1 cellular context compared by ENCODE assay signal in genomic region chr21:39379986-39380891, GRCh38.
TF ChIP-seq lines count a peak whose summit lies in the region.

No MANE protein-coding gene starts in this region.

TF ChIP-seq in K562, 482 proteins besides CTCF, POLR2A, EP300 and RAD21 (continued from another document and continues in another):
- TF ChIP-seq GATAD2B (IDR thresholded peaks at IDR 0.05; ENCODE audit: borderline replicate concordance) (no peak; the same call in 1 of the 2 replicates), NUFIP1 (IDR thresholded peaks at IDR 0.05; ENCODE audit: partially characterized antibody) (no peak), POLR2H (tag; IDR thresholded peaks at IDR 0.05; ENCODE audit: low read depth) (peak; percentile 88), TAL1 (IDR thresholded peaks at IDR 0.05) (no peak), NFE2 (IDR thresholded peaks at IDR 0.05; ENCODE audit: low read depth) (no peak), ZFP91 (CRISPR knock-in tag; IDR thresholded peaks at IDR 0.05) (no peak), SP1 (CRISPR knock-in tag; IDR thresholded peaks at IDR 0.05) (peak; percentile 43; the same call in 1 of the 2 replicates), TARDBP (IDR thresholded peaks at IDR 0.05) (no peak), RBM15 (IDR thresholded peaks at IDR 0.05; ENCODE audit: insufficient read depth, low read length) (no peak), HDAC2 (IDR thresholded peaks at IDR 0.05) (peak; percentile 75), NR3C1 (CRISPR knock-in tag; IDR thresholded peaks at IDR 0.05) (no peak), ZNF3 (CRISPR knock-in tag; IDR thresholded peaks at IDR 0.05) (no peak), XRCC3 (IDR thresholded peaks at IDR 0.05) (no peak), RFX5 (IDR thresholded peaks at IDR 0.05; ENCODE audit: low read depth, low read length) (no peak), ZBTB40 (IDR thresholded peaks at IDR 0.05) (no peak; the same call in 1 of the 2 replicates), ZBTB40 (CRISPR knock-in tag; IDR thresholded peaks at IDR 0.05) (no peak), NELFE (IDR thresholded peaks at IDR 0.05; ENCODE audit: insufficient read depth, insufficient read length) (no peak), RBM22 (IDR thresholded peaks at IDR 0.05; ENCODE audit: low read depth, low read length, poor library complexity, severe bottlenecking) (no peak), PTTG1 (tag; IDR thresholded peaks at IDR 0.05; ENCODE audit: low read depth) (no peak), ARID2 (IDR thresholded peaks at IDR 0.05) (no peak), MCM5 (IDR thresholded peaks at IDR 0.05; ENCODE audit: low read depth) (no peak), ELF4 (CRISPR knock-in tag; IDR thresholded peaks at IDR 0.05) (no peak), POLR3A (IDR thresholded peaks at IDR 0.05; ENCODE audit: borderline replicate concordance, extremely low read depth, insufficient read depth, insufficient read length) (no peak), POLR2B (IDR thresholded peaks at IDR 0.05; ENCODE audit: low read depth, partially characterized antibody) (peak; percentile 62), CHD4 (IDR thresholded peaks at IDR 0.05; ENCODE audit: insufficient read depth, insufficient replicate concordance, low read depth, low read length, poor library complexity, severe bottlenecking) (no peak)
- TF ChIP-seq, protein P1, sequence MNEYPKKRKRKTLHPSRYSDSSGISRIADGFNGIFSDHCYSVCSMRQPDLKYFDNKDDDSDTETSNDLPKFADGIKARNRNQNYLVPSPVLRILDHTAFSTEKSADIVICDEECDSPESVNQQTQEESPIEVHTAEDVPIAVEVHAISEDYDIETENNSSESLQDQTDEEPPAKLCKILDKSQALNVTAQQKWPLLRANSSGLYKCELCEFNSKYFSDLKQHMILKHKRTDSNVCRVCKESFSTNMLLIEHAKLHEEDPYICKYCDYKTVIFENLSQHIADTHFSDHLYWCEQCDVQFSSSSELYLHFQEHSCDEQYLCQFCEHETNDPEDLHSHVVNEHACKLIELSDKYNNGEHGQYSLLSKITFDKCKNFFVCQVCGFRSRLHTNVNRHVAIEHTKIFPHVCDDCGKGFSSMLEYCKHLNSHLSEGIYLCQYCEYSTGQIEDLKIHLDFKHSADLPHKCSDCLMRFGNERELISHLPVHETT (CRISPR knock-in tag; conservative IDR thresholded peaks at IDR 0.05 in 1 of 2, IDR thresholded peaks at IDR 0.05 in 1 of 2) = 0 out of 4 replicates have a peak, but pooled peaks of 1 of the 2 experiments have one; percentile 61
- TF ChIP-seq, protein P2, sequence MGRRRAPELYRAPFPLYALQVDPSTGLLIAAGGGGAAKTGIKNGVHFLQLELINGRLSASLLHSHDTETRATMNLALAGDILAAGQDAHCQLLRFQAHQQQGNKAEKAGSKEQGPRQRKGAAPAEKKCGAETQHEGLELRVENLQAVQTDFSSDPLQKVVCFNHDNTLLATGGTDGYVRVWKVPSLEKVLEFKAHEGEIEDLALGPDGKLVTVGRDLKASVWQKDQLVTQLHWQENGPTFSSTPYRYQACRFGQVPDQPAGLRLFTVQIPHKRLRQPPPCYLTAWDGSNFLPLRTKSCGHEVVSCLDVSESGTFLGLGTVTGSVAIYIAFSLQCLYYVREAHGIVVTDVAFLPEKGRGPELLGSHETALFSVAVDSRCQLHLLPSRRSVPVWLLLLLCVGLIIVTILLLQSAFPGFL (CRISPR knock-in tag; IDR thresholded peaks at IDR 0.05) = no peak
- TF ChIP-seq, protein P3, sequence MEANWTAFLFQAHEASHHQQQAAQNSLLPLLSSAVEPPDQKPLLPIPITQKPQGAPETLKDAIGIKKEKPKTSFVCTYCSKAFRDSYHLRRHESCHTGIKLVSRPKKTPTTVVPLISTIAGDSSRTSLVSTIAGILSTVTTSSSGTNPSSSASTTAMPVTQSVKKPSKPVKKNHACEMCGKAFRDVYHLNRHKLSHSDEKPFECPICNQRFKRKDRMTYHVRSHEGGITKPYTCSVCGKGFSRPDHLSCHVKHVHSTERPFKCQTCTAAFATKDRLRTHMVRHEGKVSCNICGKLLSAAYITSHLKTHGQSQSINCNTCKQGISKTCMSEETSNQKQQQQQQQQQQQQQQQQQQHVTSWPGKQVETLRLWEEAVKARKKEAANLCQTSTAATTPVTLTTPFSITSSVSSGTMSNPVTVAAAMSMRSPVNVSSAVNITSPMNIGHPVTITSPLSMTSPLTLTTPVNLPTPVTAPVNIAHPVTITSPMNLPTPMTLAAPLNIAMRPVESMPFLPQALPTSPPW (CRISPR knock-in tag; IDR thresholded peaks at IDR 0.05) = peak; percentile 83; the same call in 1 of the 2 replicates
- TF ChIP-seq, protein P4, sequence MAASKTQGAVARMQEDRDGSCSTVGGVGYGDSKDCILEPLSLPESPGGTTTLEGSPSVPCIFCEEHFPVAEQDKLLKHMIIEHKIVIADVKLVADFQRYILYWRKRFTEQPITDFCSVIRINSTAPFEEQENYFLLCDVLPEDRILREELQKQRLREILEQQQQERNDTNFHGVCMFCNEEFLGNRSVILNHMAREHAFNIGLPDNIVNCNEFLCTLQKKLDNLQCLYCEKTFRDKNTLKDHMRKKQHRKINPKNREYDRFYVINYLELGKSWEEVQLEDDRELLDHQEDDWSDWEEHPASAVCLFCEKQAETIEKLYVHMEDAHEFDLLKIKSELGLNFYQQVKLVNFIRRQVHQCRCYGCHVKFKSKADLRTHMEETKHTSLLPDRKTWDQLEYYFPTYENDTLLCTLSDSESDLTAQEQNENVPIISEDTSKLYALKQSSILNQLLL (CRISPR knock-in tag; IDR thresholded peaks at IDR 0.05; ENCODE audit: borderline replicate concordance) = no peak
- TF ChIP-seq, protein P5, sequence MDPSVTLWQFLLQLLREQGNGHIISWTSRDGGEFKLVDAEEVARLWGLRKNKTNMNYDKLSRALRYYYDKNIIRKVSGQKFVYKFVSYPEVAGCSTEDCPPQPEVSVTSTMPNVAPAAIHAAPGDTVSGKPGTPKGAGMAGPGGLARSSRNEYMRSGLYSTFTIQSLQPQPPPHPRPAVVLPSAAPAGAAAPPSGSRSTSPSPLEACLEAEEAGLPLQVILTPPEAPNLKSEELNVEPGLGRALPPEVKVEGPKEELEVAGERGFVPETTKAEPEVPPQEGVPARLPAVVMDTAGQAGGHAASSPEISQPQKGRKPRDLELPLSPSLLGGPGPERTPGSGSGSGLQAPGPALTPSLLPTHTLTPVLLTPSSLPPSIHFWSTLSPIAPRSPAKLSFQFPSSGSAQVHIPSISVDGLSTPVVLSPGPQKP (CRISPR knock-in tag; IDR thresholded peaks at IDR 0.05) = no peak
- TF ChIP-seq, protein P6, sequence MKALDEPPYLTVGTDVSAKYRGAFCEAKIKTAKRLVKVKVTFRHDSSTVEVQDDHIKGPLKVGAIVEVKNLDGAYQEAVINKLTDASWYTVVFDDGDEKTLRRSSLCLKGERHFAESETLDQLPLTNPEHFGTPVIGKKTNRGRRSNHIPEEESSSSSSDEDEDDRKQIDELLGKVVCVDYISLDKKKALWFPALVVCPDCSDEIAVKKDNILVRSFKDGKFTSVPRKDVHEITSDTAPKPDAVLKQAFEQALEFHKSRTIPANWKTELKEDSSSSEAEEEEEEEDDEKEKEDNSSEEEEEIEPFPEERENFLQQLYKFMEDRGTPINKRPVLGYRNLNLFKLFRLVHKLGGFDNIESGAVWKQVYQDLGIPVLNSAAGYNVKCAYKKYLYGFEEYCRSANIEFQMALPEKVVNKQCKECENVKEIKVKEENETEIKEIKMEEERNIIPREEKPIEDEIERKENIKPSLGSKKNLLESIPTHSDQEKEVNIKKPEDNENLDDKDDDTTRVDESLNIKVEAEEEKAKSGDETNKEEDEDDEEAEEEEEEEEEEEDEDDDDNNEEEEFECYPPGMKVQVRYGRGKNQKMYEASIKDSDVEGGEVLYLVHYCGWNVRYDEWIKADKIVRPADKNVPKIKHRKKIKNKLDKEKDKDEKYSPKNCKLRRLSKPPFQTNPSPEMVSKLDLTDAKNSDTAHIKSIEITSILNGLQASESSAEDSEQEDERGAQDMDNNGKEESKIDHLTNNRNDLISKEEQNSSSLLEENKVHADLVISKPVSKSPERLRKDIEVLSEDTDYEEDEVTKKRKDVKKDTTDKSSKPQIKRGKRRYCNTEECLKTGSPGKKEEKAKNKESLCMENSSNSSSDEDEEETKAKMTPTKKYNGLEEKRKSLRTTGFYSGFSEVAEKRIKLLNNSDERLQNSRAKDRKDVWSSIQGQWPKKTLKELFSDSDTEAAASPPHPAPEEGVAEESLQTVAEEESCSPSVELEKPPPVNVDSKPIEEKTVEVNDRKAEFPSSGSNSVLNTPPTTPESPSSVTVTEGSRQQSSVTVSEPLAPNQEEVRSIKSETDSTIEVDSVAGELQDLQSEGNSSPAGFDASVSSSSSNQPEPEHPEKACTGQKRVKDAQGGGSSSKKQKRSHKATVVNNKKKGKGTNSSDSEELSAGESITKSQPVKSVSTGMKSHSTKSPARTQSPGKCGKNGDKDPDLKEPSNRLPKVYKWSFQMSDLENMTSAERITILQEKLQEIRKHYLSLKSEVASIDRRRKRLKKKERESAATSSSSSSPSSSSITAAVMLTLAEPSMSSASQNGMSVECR (CRISPR knock-in tag; IDR thresholded peaks at IDR 0.05) = no peak
